Comparison of ENCODE assay signal across 20 cellular contexts in genomic region chr9:37413311-37413710, GRCh38. TPM values are rescaled to one million over a fixed set of nuclear protein-coding genes. Genes with fewer than 3 reads are reported as not detected.
A peak's percentile ranks its signal among the peaks of the same experiment; 100 is the strongest.
DNase-seq lines count a peak whose midpoint lies in the region; ATAC-seq and TF ChIP-seq lines count a peak whose summit lies in the region.
"Had no signal": no experiment of that assay in that cellular context is flagged by ENCODE, and none has a peak within 500 bp of the region (broad histone marks: within the 10 kb centered on the region; RNA-seq: fewer than 3 reads in every experiment).

No MANE protein-coding gene starts in this region.

- no peak overlapping the region for H3K4me3 Mint-ChIP-seq in endodermal cell
- H3K4me3 Mint-ChIP-seq: activated naive CD8-positive, alpha-beta T cell treated with anti-CD3 and anti-CD28 coated beads, Interleukin-2, amount 50 U/mL, for 24 hours; CD8-positive, alpha-beta T cell; T-helper 2 cell treated with Interferon-gamma antibody and Interleukin-4, amounts not matched to agents 5 μg/mL and 100 μg/mL, for 36 hours had no signal

- 98 to 100% methylated on average over 1 to 4 of the region's 4 CpGs for WGBS in endodermal cell (ENCODE audit: insufficient coverage in 1 of 2, insufficient read length in 1 of 2), 2 experiments

- H3K36me3 ChIP-seq in RWPE2 (ENCODE audit: low read depth) = no peaks in the 10 kb centered on the region
- H3K36me3 ChIP-seq in gastrocnemius medialis = no peaks in the 10 kb centered on the region
- H3K36me3 ChIP-seq in H7 (replicated peaks; ENCODE audit: control insufficient read depth, insufficient read depth, low read length) = no peaks in the 10 kb centered on the region
- H3K36me3 ChIP-seq in endodermal cell (ENCODE audit: control insufficient read depth, insufficient read depth, low read length) = no peaks in the 10 kb centered on the region
- H3K36me3 ChIP-seq: cardiac muscle cell, tibial nerve had no signal

- H3K27ac Mint-ChIP-seq in endodermal cell = no peak overlapping the region
- H3K27ac Mint-ChIP-seq: activated naive CD8-positive, alpha-beta T cell treated with anti-CD3 and anti-CD28 coated beads, Interleukin-2, amount 50 U/mL, for 24 hours; CD8-positive, alpha-beta T cell; T-helper 2 cell treated with Interferon-gamma antibody and Interleukin-4, amounts not matched to agents 5 μg/mL and 100 μg/mL, for 36 hours had no signal

- TF ChIP-seq CTCF in RWPE2 (IDR thresholded peaks at IDR 0.05; ENCODE audit: poor library complexity, severe bottlenecking) (no peak), foreskin keratinocyte (conservative IDR thresholded peaks at IDR 0.05) (no peak), gastrocnemius medialis (IDR thresholded peaks at IDR 0.05 in 4 of 5, conservative IDR thresholded peaks at IDR 0.05 in 1 of 5) (no peak), endodermal cell (conservative IDR thresholded peaks at IDR 0.05) (no peak)

- H3K9me3 Mint-ChIP-seq in endodermal cell = no peaks in the 10 kb centered on the region
- H3K9me3 Mint-ChIP-seq: activated naive CD8-positive, alpha-beta T cell treated with anti-CD3 and anti-CD28 coated beads, Interleukin-2, amount 50 U/mL, for 24 hours; CD8-positive, alpha-beta T cell; T-helper 2 cell treated with Interferon-gamma antibody and Interleukin-4, amounts not matched to agents 5 μg/mL and 100 μg/mL, for 36 hours had no signal

- peak; percentile 49 for DNase-seq in ELR (ENCODE audit: low read depth)
- DNase-seq in RWPE2 (ENCODE audit: low spot score) = no peak
- peak in 1 of 2 donors; percentile 42 for DNase-seq in foreskin keratinocyte
- no peak for DNase-seq in gastrocnemius medialis
- DNase-seq in activated CD8-positive, alpha-beta memory T cell treated with anti-CD3 and anti-CD28 coated beads for 24 hours = no peak
- no peak for DNase-seq in H7
- no peak for DNase-seq in NCI-H510A treated with DMSO at 0.1 percent for 48 hours (lab: John Stamatoyannopoulos, UW)
- no peak for DNase-seq in endodermal cell
- DNase-seq: activated CD4-positive, CD25-positive, alpha-beta regulatory T cell; activated naive CD8-positive, alpha-beta T cell treated with anti-CD3 and anti-CD28 coated beads, Interleukin-2, amount 50 U/mL, for 24 hours; CD8-positive, alpha-beta T cell; DND-41; GOT3; NCI-H2029; SIG-M5; stimulated activated naive CD8-positive, alpha-beta T cell treated with anti-CD3 and anti-CD28 coated beads, Interleukin-15, Interleukin-2, amounts not matched to agents 100 U/mL and 50 U/mL, for 24 hours had no signal

- H3K9me3 ChIP-seq in RWPE2 (ENCODE audit: severe bottlenecking) (no peaks in the 10 kb centered on the region), gastrocnemius medialis (no peaks in the 10 kb centered on the region), endodermal cell (ENCODE audit: control insufficient read depth, low read length) (no peaks in the 10 kb centered on the region)
- H3K9me3 ChIP-seq: tibial nerve had no signal

- H3K27me3 Mint-ChIP-seq in endodermal cell (ENCODE audit: insufficient read depth) = peaks cover 4% of the 10 kb centered on the region

- in situ Hi-C loops in gastrocnemius medialis (cut with MboI; ENCODE audit: low sequenced_read_pairs in 4 of 4) = loop anchor here in 2 of 4 donors (10.0 kb wide), 2 partner anchors 51 to 71 kb away; partner anchors contain the start of genes POLR1E (in 1 of the 2) and ZBTB5 (in 1 of the 2)

- ATAC-seq in RWPE2 (ENCODE audit: low read depth) (0 out of 3 replicates have a peak, but pooled peaks have one; percentile 8), foreskin keratinocyte (peak; percentile 13), gastrocnemius medialis (no peak)
- ATAC-seq: activated naive CD8-positive, alpha-beta T cell treated with anti-CD3 and anti-CD28 coated beads, Interleukin-2, amount 50 U/mL, for 24 hours; CD8-positive, alpha-beta T cell; stimulated activated naive CD8-positive, alpha-beta T cell treated with anti-CD3 and anti-CD28 coated beads, Interleukin-15, Interleukin-2, amounts not matched to agents 100 U/mL and 50 U/mL, for 24 hours had no signal

- H3K9ac ChIP-seq in endodermal cell (ENCODE audit: extremely low read depth, low read length, poor library complexity, severe bottlenecking) = no peak overlapping the region

- H3K4me1 Mint-ChIP-seq in endodermal cell = peaks cover 16% of the 10 kb centered on the region

- no peaks in the 10 kb centered on the region for H3K36me3 Mint-ChIP-seq in endodermal cell (ENCODE audit: low read depth)
- H3K36me3 Mint-ChIP-seq: CD8-positive, alpha-beta T cell had no signal

- H3K4me1 ChIP-seq in RWPE2 (ENCODE audit: insufficient read depth, poor library complexity, severe bottlenecking) = peaks cover 19% of the 10 kb centered on the region
- no peaks in the 10 kb centered on the region for H3K4me1 ChIP-seq in foreskin keratinocyte
- peaks cover 5 to 23% of the 10 kb centered on the region in 2 donors for H3K4me1 ChIP-seq in gastrocnemius medialis
- no peaks in the 10 kb centered on the region for H3K4me1 ChIP-seq in endodermal cell (ENCODE audit: control insufficient read depth, insufficient read depth, low read length)

- H3K27me3 ChIP-seq in RWPE2 (ENCODE audit: insufficient read depth, poor library complexity, severe bottlenecking) (no peaks in the 10 kb centered on the region), foreskin keratinocyte (no peaks in the 10 kb centered on the region), gastrocnemius medialis (no peaks in the 10 kb centered on the region), H7 (ENCODE audit: control insufficient read depth, insufficient read depth, low read length) (0 out of 2 replicates have a peak, but pooled peaks cover 2% of the 10 kb centered on the region), endodermal cell (ENCODE audit: control insufficient read depth, insufficient read depth, low read length, poor library complexity, severe bottlenecking) (no peaks in the 10 kb centered on the region)
- H3K27me3 ChIP-seq: cardiac muscle cell, hepatocyte, tibial nerve had no signal

- H3K4me3 ChIP-seq in RWPE2 (ENCODE audit: severe bottlenecking) = no peak overlapping the region
- H3K4me3 ChIP-seq in gastrocnemius medialis = no peak overlapping the region
- H3K4me3 ChIP-seq in H7 (ENCODE audit: insufficient read depth, low read depth, low read length) = no peak overlapping the region
- H3K4me3 ChIP-seq in endodermal cell (ENCODE audit: low read length) = no peak overlapping the region
- H3K4me3 ChIP-seq: cardiac muscle cell, hepatocyte, tibial nerve had no signal

- intact Hi-C loops in gastrocnemius medialis (cut with DNase I; ENCODE audit: low total_unique reads) = loop anchor here (1.0 kb wide), 1 partner anchor 9 kb away; the partner anchor contains the start of gene GRHPR

- peak overlapping the region; percentile 51 for H3K27ac ChIP-seq in RWPE2 (ENCODE audit: poor library complexity, severe bottlenecking)
- no peak overlapping the region for H3K27ac ChIP-seq in foreskin keratinocyte
- peak overlapping the region; percentile 37 to 77 (median 62) for H3K27ac ChIP-seq in gastrocnemius medialis
- no peak overlapping the region for H3K27ac ChIP-seq in endodermal cell (ENCODE audit: low read depth, low read length)
- H3K27ac ChIP-seq: cardiac muscle cell, hepatocyte had no signal

- TF ChIP-seq POLR2A in gastrocnemius medialis (IDR thresholded peaks at IDR 0.05) = no peak

RNA-seq across cellular contexts. Expression of gene GRHPR, which starts 9.2 kb away (rescaled TPM):
- total RNA-seq in foreskin keratinocyte (104 and 110 TPM in 2 replicates), gastrocnemius medialis (100 to 1,000 TPM; 119 to 138 (median 128) TPM), endodermal cell (100 to 1,000 TPM; 105 to 128 TPM)
- 113 and 122 TPM in 2 replicates for polyA plus RNA-seq in foreskin keratinocyte
- 151 and 170 TPM in 2 replicates for total RNA-seq in H7 (2014; rRNA removed; shearing (Covaris generic))
- 105 TPM for polyA plus RNA-seq in endodermal cell (2013, experiment 1 of 2)
- 92.7 TPM for polyA plus RNA-seq in endodermal cell (2013, experiment 2 of 2)

RNA-seq across cellular contexts. Expression of gene ZBTB5, which starts 51.9 kb away (rescaled TPM):
- total RNA-seq in foreskin keratinocyte (8.9 and 9.8 TPM in 2 replicates), gastrocnemius medialis (1 to 10 TPM; 5.6 to 7.0 (median 6.7) TPM), endodermal cell (10 to 100 TPM; 12.5 to 19.4 TPM)
- polyA plus RNA-seq in foreskin keratinocyte = 3.1 and 3.5 TPM in 2 replicates
- 15.6 and 18.3 TPM in 2 replicates for total RNA-seq in H7 (2014; rRNA removed; shearing (Covaris generic))
- polyA plus RNA-seq in endodermal cell (2013, experiment 1 of 2) = 26.2 TPM
- 25.8 TPM for polyA plus RNA-seq in endodermal cell (2013, experiment 2 of 2)

Comparison
In these comparisons a context has a peak if more than half of its experiments do, and no peak if none do; other contexts are left out.
1. ATAC-seq: peak in RWPE2 (single experiment) and foreskin keratinocyte (single experiment); none in gastrocnemius medialis (0 of 2).
2. H3K27ac ChIP-seq: peak in RWPE2 (single experiment) and gastrocnemius medialis (4 of 4); none in foreskin keratinocyte (single experiment) and endodermal cell (single experiment).